19 cellular contexts compared by ENCODE assay signal in the genomic region with DNA sequence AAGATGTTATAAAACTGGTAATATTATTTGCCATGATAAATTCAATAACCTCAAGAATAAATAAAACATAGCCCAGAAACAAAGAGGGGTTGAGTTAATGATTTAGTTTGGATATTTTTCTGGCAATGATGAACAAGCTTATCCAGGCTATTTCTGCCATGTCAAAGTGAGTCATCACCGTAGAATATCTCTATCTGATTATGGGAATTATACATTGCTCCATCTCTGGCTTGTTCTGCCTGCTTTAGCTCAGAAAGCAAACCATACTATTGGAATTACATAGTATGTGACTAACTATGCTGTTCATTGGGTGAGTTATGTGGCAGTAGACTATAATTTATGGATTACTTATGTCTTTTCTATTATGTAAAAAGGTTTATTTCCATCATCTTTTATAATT.
DNase-seq lines count a peak whose midpoint lies in the region; ATAC-seq and TF ChIP-seq lines count a peak whose summit lies in the region.
"Had no signal": no experiment of that assay in that cellular context is flagged by ENCODE, and none has a peak within 500 bp of the region (broad histone marks: within the 10 kb centered on the region; RNA-seq: fewer than 3 reads in every experiment).

No MANE protein-coding gene starts in this region.

- no peaks in the 10 kb centered on the region for H3K4me1 ChIP-seq in breast epithelium
- no peaks in the 10 kb centered on the region for H3K4me1 ChIP-seq in adipocyte (ENCODE audit: control insufficient read depth, insufficient read depth, low read length)
- H3K4me1 ChIP-seq: BLaER1, Caco-2 had no signal

- BruUV-seq in MCF 10A (replicated peaks; lab: Mats Ljungman, UMichigan) = no TSS peak

- intact Hi-C loops in MCF 10A (cut with micrococcal nuclease) (no loop called here), breast epithelium (cut with DNase I; ENCODE audit: low total_unique reads) (no loop called here)

- CTCF ChIA-PET in MCF 10A (lab: Yijun Ruan, JAX) = interaction anchor here (0.6 to 1.3 kb wide), 2 partner anchors 17 to 82 kb away, joined by 3 to 5 read pairs; no protein-coding TSS in a partner anchor

- H3K4me3 ChIP-seq in breast epithelium (no peak overlapping the region), adipocyte (ENCODE audit: low read length) (no peak overlapping the region), epithelial cell of esophagus (ENCODE audit: low read length) (no peak overlapping the region)
- H3K4me3 ChIP-seq: BLaER1, GM12878, GM23338 had no signal

- no peaks in the 10 kb centered on the region for H3K27me3 Mint-ChIP-seq in MCF 10A (ENCODE audit: insufficient read depth, unreplicated experiment)
- H3K27me3 Mint-ChIP-seq: CD8-positive, alpha-beta memory T cell had no signal

- no peak overlapping the region for H3K27ac ChIP-seq in breast epithelium
- H3K27ac ChIP-seq: 22Rv1, BLaER1, HL-60 had no signal

- H3K27me3 ChIP-seq in breast epithelium (no peaks in the 10 kb centered on the region), adipocyte (replicated peaks; ENCODE audit: control insufficient read depth, insufficient read depth, low read length) (no peaks in the 10 kb centered on the region)
- H3K27me3 ChIP-seq: BLaER1 had no signal

- DNase-seq in MCF 10A (ENCODE audit: unreplicated experiment) (peak; percentile 19), breast epithelium (ENCODE audit: low spot score in 2 of 2) (no peak), adipocyte (ENCODE audit: low read depth) (peak; percentile 58), epithelial cell of esophagus (ENCODE audit: low read depth) (peak; percentile 58), NOMO-1 treated with dmso at 0.1 percent for 144 hours (lab: John Stamatoyannopoulos, UW; ENCODE audit: unreplicated experiment) (no peak), MV-4-11 (lab: John Stamatoyannopoulos, UW) (no peak)
- DNase-seq: AML-193; Caco-2; CD8-positive, alpha-beta memory T cell; DMS53; H7; IMR-90 had no signal

- no peak overlapping the region for H3K27ac Mint-ChIP-seq in MCF 10A (ENCODE audit: low read depth, unreplicated experiment)
- H3K27ac Mint-ChIP-seq: CD8-positive, alpha-beta memory T cell; GM23338 had no signal

- H3K9ac ChIP-seq in adipocyte (ENCODE audit: low read length) = no peak overlapping the region
- H3K9ac ChIP-seq: BLaER1 had no signal

- TF ChIP-seq POLR2A in breast epithelium (IDR thresholded peaks at IDR 0.05) = no peak

- peaks cover 6% of the 10 kb centered on the region for H3K36me3 Mint-ChIP-seq in MCF 10A (ENCODE audit: insufficient read depth, unreplicated experiment)
- H3K36me3 Mint-ChIP-seq: CD8-positive, alpha-beta memory T cell had no signal

- POLR2A ChIA-PET in MCF 10A (lab: Yijun Ruan, JAX) = interaction anchor here (0.6 kb wide), 1 partner anchor 40 kb away, joined by 3 read pairs; no protein-coding TSS in a partner anchor

- ATAC-seq in GM21360 (IDR thresholded peaks at IDR 0.05; ENCODE audit: unreplicated experiment) (no peak), HG03095 (IDR thresholded peaks at IDR 0.05; ENCODE audit: unreplicated experiment) (no peak)
- ATAC-seq: GM12878, GM23338 had no signal

- H3K36me3 ChIP-seq in breast epithelium (no peaks in the 10 kb centered on the region), adipocyte (ENCODE audit: control insufficient read depth, insufficient read depth, low read length, severe bottlenecking) (no peaks in the 10 kb centered on the region)
- H3K36me3 ChIP-seq: BLaER1 had no signal

- H3K9me3 Mint-ChIP-seq in MCF 10A (ENCODE audit: unreplicated experiment) = no peaks in the 10 kb centered on the region
- H3K9me3 Mint-ChIP-seq: GM23338 had no signal

- no peak overlapping the region for H3K4me3 Mint-ChIP-seq in MCF 10A (ENCODE audit: unreplicated experiment)
- H3K4me3 Mint-ChIP-seq: CD8-positive, alpha-beta memory T cell; GM23338 had no signal

- no peak for TF ChIP-seq CTCF in MCF 10A (IDR thresholded peaks at IDR 0.05; ENCODE audit: unreplicated experiment)
- TF ChIP-seq CTCF in breast epithelium (IDR thresholded peaks at IDR 0.05) = no peak
- TF ChIP-seq CTCF in epithelial cell of esophagus (IDR thresholded peaks at IDR 0.05; ENCODE audit: insufficient read depth, low read depth, low read length, missing control alignments) = no peak

- peaks cover 0 to 5% of the 10 kb centered on the region in 2 donors for H3K9me3 ChIP-seq in breast epithelium
- peaks cover 5% of the 10 kb centered on the region for H3K9me3 ChIP-seq in adipocyte (ENCODE audit: control insufficient read depth, low read length)
- H3K9me3 ChIP-seq: BLaER1, Caco-2 had no signal

- H3K4me1 Mint-ChIP-seq in MCF 10A (ENCODE audit: insufficient read depth, unreplicated experiment) = no peaks in the 10 kb centered on the region
- H3K4me1 Mint-ChIP-seq: CD8-positive, alpha-beta memory T cell had no signal

Comparison
In these comparisons a context has a peak if more than half of its experiments do, and no peak if none do; other contexts are left out.
1. DNase-seq: peak in MCF 10A (single experiment), adipocyte (single experiment) and epithelial cell of esophagus (single experiment); none in breast epithelium (0 of 2), NOMO-1 treated with dmso at 0.1 percent for 144 hours (single experiment) and MV-4-11 (single experiment).